In genomic region chr20:52859156-52859887, GRCh38 we compare ENCODE assay signal across 12 cellular contexts.
DNase-seq lines count a peak whose midpoint lies in the region; ATAC-seq and TF ChIP-seq lines count a peak whose summit lies in the region.
"Had no signal": no experiment of that assay in that cellular context is flagged by ENCODE, and none has a peak within 500 bp of the region (broad histone marks: within the 10 kb centered on the region; RNA-seq: fewer than 3 reads in every experiment).

No MANE protein-coding gene starts in this region.

- H3K9me3 ChIP-seq in MG63 (no peaks in the 10 kb centered on the region), ascending aorta (no peaks in the 10 kb centered on the region)

- POLR2A ChIA-PET in naive thymus-derived CD8-positive, alpha-beta T cell (lab: Charles Lee): interaction anchor here (1.0 kb wide), 1 partner anchor 10 kb away, joined by 3 read pairs; no protein-coding TSS in a partner anchor

- H3K36me3 Mint-ChIP-seq in naive thymus-derived CD8-positive, alpha-beta T cell: no peaks in the 10 kb centered on the region

- no peak for ATAC-seq in HG02981 (IDR thresholded peaks at IDR 0.05; ENCODE audit: unreplicated experiment)
- ATAC-seq in naive thymus-derived CD8-positive, alpha-beta T cell: no peak
- ATAC-seq: K562 had no signal

- peaks cover 0 to 9% (median 0%) of the 10 kb centered on the region in 9 donors for H3K9me3 Mint-ChIP-seq in naive thymus-derived CD8-positive, alpha-beta T cell
- H3K9me3 Mint-ChIP-seq: activated T-helper 2 cell treated with anti-CD3 and anti-CD28 coated beads, Interferon-gamma antibody, Interleukin-2, Interleukin-4, amounts not matched to agents 10 μg/mL and 5 μg/mL and 100 μg/mL, durations not matched to agents 14 hours and 24 hours and 36 hours had no signal

- H3K27ac Mint-ChIP-seq in naive thymus-derived CD8-positive, alpha-beta T cell: no peak overlapping the region
- H3K27ac Mint-ChIP-seq: activated T-helper 2 cell treated with anti-CD3 and anti-CD28 coated beads, Interferon-gamma antibody, Interleukin-2, Interleukin-4, amounts not matched to agents 10 μg/mL and 5 μg/mL and 100 μg/mL, durations not matched to agents 14 hours and 24 hours and 36 hours had no signal

- H2AFZ ChIP-seq in ACC112 (ENCODE audit: low read length, unreplicated experiment): no peak overlapping the region

- H3K79me2 ChIP-seq in ACC112 (ENCODE audit: control insufficient read depth, insufficient read depth, low read length, unreplicated experiment): no peaks in the 10 kb centered on the region

- peak overlapping the region; percentile 34 for H3K27ac ChIP-seq in ACC112 (ENCODE audit: low read depth, low read length)
- H3K27ac ChIP-seq in epithelial cell of prostate: peak overlapping the region; percentile 35
- no peak overlapping the region for H3K27ac ChIP-seq in ascending aorta

- H3K4me1 Mint-ChIP-seq in naive thymus-derived CD8-positive, alpha-beta T cell: no peaks in the 10 kb centered on the region

- intact Hi-C loops in ascending aorta (cut with DNase I): no loop called here

- DNase-seq in MG63 (peak; percentile 6), epithelial cell of prostate (ENCODE audit: low read depth, low spot score) (peak; percentile 6), kidney glomerular epithelial cell (lab: John Stamatoyannopoulos, UW) (peak; percentile 25), NCI-H1417 (lab: John Stamatoyannopoulos, UW) (no peak), ascending aorta (ENCODE audit: low spot score in 2 of 2) (no peak)
- no peak for DNase-seq in naive thymus-derived CD8-positive, alpha-beta T cell
- DNase-seq: DMS79 treated with DMSO at 0.1 percent for 48 hours, NCI-H2081 treated with DMSO at 0.1 percent for 48 hours had no signal

- peaks cover 3 to 42% (median 6%) of the 10 kb centered on the region in 5 donors for H3K27me3 Mint-ChIP-seq in naive thymus-derived CD8-positive, alpha-beta T cell

- H3K4me1 ChIP-seq in ACC112 (ENCODE audit: control insufficient read depth, insufficient read depth, low read length, unreplicated experiment) (peaks cover 5% of the 10 kb centered on the region), ascending aorta (no peaks in the 10 kb centered on the region)

- H3K27me3 ChIP-seq in ACC112 (ENCODE audit: insufficient read depth, low read length): no peaks in the 10 kb centered on the region
- peaks cover 5% of the 10 kb centered on the region; the same call in 1 of the 2 replicates for H3K27me3 ChIP-seq in MG63
- H3K27me3 ChIP-seq in ascending aorta: no peaks in the 10 kb centered on the region

- H3K4me3 ChIP-seq in ACC112 (ENCODE audit: low read depth, low read length) (no peak overlapping the region), MG63 (no peak overlapping the region), ascending aorta (no peak overlapping the region)
- H3K4me3 ChIP-seq: K562 had no signal

- H3K36me3 ChIP-seq in ACC112 (ENCODE audit: insufficient read depth, low read length) (no peaks in the 10 kb centered on the region), MG63 (no peaks in the 10 kb centered on the region), ascending aorta (no peaks in the 10 kb centered on the region)

- no peak for TF ChIP-seq CTCF in ascending aorta (IDR thresholded peaks at IDR 0.05)

- H3K4me3 Mint-ChIP-seq in naive thymus-derived CD8-positive, alpha-beta T cell: no peak overlapping the region

Comparison
In these comparisons a context has a peak if more than half of its experiments do, and no peak if none do; other contexts are left out.
1. H3K27ac ChIP-seq: peak in ACC112 (single experiment) and epithelial cell of prostate (single experiment); none in ascending aorta (0 of 2).
2. DNase-seq: peak in MG63 (single experiment), epithelial cell of prostate (single experiment) and kidney glomerular epithelial cell (single experiment); none in naive thymus-derived CD8-positive, alpha-beta T cell (0 of 10), NCI-H1417 (0 of 3) and ascending aorta (0 of 2).